29 cellular contexts compared by ENCODE assay signal in the genomic region with DNA sequence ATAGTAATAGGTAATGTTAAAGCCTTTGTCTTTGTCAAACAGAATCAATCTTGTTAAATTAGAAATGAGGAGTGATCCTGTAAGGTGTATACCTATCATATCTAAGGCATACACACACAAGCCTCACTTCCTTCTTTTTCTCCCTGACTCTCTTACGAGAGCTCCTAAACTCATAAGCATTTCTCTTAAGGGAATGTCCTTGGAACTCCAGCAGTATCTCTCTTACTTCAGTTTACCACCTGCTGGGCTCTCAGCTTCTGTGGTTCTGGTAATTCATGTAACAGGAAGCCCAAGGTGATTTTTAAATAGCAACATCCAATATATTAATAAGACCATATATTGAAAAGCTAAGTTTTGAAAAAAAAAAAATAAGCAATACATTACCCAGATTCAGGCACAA.
"Had no signal": no experiment of that assay in that cellular context is flagged by ENCODE, and none has a peak within 500 bp of the region (broad histone marks: within the 10 kb centered on the region; RNA-seq: fewer than 3 reads in every experiment).

No MANE protein-coding gene starts in this region.

- DNase-seq: activated CD4-positive, alpha-beta T cell treated with anti-CD3 and anti-CD28 coated beads for 36 hours; activated CD4-positive, alpha-beta T cell treated with anti-CD3 and anti-CD28 coated beads, Interleukin-2, amount 10 ng/mL, durations not matched to agents 7 days and 5 days; activated CD4-positive, alpha-beta T cell treated with anti-CD3 and anti-CD28 coated beads, Interleukin-2, amount 50 U/mL, for 48 hours; activated CD8-positive, alpha-beta memory T cell treated with anti-CD3 and anti-CD28 coated beads, Interleukin-2, amount 50 U/mL, for 4 hours; activated gamma-delta T cell treated with Interleukin-2 at 50 U/mL for 16 hours; activated naive CD4-positive, alpha-beta T cell treated with anti-CD3 and anti-CD28 coated beads for 36 hours; activated T-cell treated with anti-CD3 and anti-CD28 coated beads for 4 hours; activated T-cell treated with anti-CD3 and anti-CD28 coated beads, Interleukin-2, amount 50 U/mL, for 4 hours; adrenal gland; anterior cingulate cortex; brain microvascular endothelial cell; central memory CD4-positive, alpha-beta T cell; Karpas-422; KBM-7; NCI-H1105; NCI-H1436; NCI-H1694 treated with DMSO at 0.1 percent for 48 hours; NCI-H2029 treated with DMSO at 0.1 percent for 48 hours; NCI-H2107; NCI-H226; NCI-H446 treated with DMSO at 0.1 percent for 48 hours; NCI-H524; NCI-H748 treated with DMSO at 0.1 percent for 48 hours; Right ventricle myocardium superior; SW 1271; T-helper 1 cell; T1000 had no signal

- H3K4me1 ChIP-seq: adrenal gland had no signal

- H3K36me3 ChIP-seq: adrenal gland had no signal

- ATAC-seq: activated CD4-positive, alpha-beta T cell treated with anti-CD3 and anti-CD28 coated beads for 36 hours; activated CD4-positive, CD25-positive, alpha-beta regulatory T cell treated with anti-CD3 and anti-CD28 coated beads, Interleukin-2, amount 50 U/mL, for 24 hours; activated naive CD4-positive, alpha-beta T cell treated with anti-CD3 and anti-CD28 coated beads, Interleukin-2, amount 50 U/mL, for 72 hours; activated T-cell treated with anti-CD3 and anti-CD28 coated beads, Interleukin-2, amount 50 U/mL, for 4 hours had no signal

- H3K27me3 ChIP-seq: adrenal gland, brain microvascular endothelial cell had no signal

- H3K4me3 ChIP-seq: adrenal gland had no signal

- H3K27ac ChIP-seq: adrenal gland, brain microvascular endothelial cell had no signal

- H3K9me3 ChIP-seq: adrenal gland had no signal
